In genomic region chr15:66387176-66388056, GRCh38 we compare ENCODE assay signal across 8 cellular contexts. TPM values are rescaled to one million over a fixed set of nuclear protein-coding genes. Genes with fewer than 3 reads are reported as not detected.
DNase-seq lines count a peak whose midpoint lies in the region; ATAC-seq and TF ChIP-seq lines count a peak whose summit lies in the region.

No MANE protein-coding gene starts in this region.

- peak overlapping the region; percentile 91 for H3K4me3 Mint-ChIP-seq in activated CD4-positive, alpha-beta memory T cell treated with anti-CD3 and anti-CD28 coated beads for 36 hours

- H3K27me3 ChIP-seq in dorsolateral prefrontal cortex (no peaks in the 10 kb centered on the region), lung (ENCODE audit: control insufficient read depth, insufficient read depth) (no peaks in the 10 kb centered on the region)

- ATAC-seq in lung (ENCODE audit: insufficient read depth, low FRiP score) (peak; percentile 45), GM18519 (IDR thresholded peaks at IDR 0.05; ENCODE audit: low FRiP score, unreplicated experiment) (no peak)

- no peaks in the 10 kb centered on the region for H3K9me3 Mint-ChIP-seq in activated CD4-positive, alpha-beta memory T cell treated with anti-CD3 and anti-CD28 coated beads for 36 hours

- H3K36me3 ChIP-seq in lung (ENCODE audit: control insufficient read depth in 2 of 2, insufficient read depth in 2 of 2, low read length in 2 of 2), result no peaks in the 10 kb centered on the region

- DNase-seq in EL (peak; percentile 84), GOT3 (lab: John Stamatoyannopoulos, UW) (peak; percentile 32), NCI-H1048 (lab: John Stamatoyannopoulos, UW) (peak; percentile 12), dorsolateral prefrontal cortex (peak; percentile 25 to 77 (median 46)), lung (ENCODE audit: low spot score) (peak; percentile 40)
- peak; percentile 89 for DNase-seq in activated CD4-positive, alpha-beta memory T cell treated with anti-CD3 and anti-CD28 coated beads for 36 hours
- peak; percentile 68 to 71 (median 69) for DNase-seq in stimulated activated CD4-positive, alpha-beta T cell treated with anti-CD3 and anti-CD28 coated beads, TNF-alpha, amount 100 ng/mL, for 4 hours (ENCODE audit: low read depth in 3 of 3)

- 0 to 1% methylated on average over 61 of the region's 61 CpGs for WGBS in lung, 2 donors

- H3K4me1 Mint-ChIP-seq in activated CD4-positive, alpha-beta memory T cell treated with anti-CD3 and anti-CD28 coated beads for 36 hours (ENCODE audit: low read depth), result peaks cover 59% of the 10 kb centered on the region

- POLR2A ChIA-PET in activated CD4-positive, alpha-beta memory T cell treated with anti-CD3 and anti-CD28 coated beads for 36 hours (lab: Charles Lee), result interaction anchor here (0.9 to 4.3 kb wide), 15 partner anchors 15 to 1082 kb away, joined by 3 to 48 read pairs (median 4); partner anchors contain the start of genes RAB11A, RNU5B-1, RPL4 and SNAPC5

- H3K36me3 Mint-ChIP-seq in activated CD4-positive, alpha-beta memory T cell treated with anti-CD3 and anti-CD28 coated beads for 36 hours, result peaks cover 19% of the 10 kb centered on the region

- peak in 8 of 56 donors; percentile 11 to 24 (median 17) for TF ChIP-seq CTCF in dorsolateral prefrontal cortex (IDR thresholded peaks at IDR 0.05 in 54 of 56, conservative IDR thresholded peaks at IDR 0.05 in 2 of 56; ENCODE audit: low read depth in 1 of 56, partially characterized antibody in 56 of 56)
- TF ChIP-seq CTCF in lung (IDR thresholded peaks at IDR 0.05; ENCODE audit: control extremely low read depth, extremely low read depth), result no peak

- no peaks in the 10 kb centered on the region for H3K27me3 Mint-ChIP-seq in activated CD4-positive, alpha-beta memory T cell treated with anti-CD3 and anti-CD28 coated beads for 36 hours

- H3K9me3 ChIP-seq in lung (ENCODE audit: control insufficient read depth in 2 of 2, insufficient read depth in 1 of 2, low read length in 1 of 2), result no peaks in the 10 kb centered on the region

- H3K4me3 ChIP-seq in dorsolateral prefrontal cortex (peak overlapping the region; percentile 61 to 99 (median 89)), lung (peak overlapping the region; percentile 79)

- H3K27ac Mint-ChIP-seq in activated CD4-positive, alpha-beta memory T cell treated with anti-CD3 and anti-CD28 coated beads for 36 hours, result peak overlapping the region; percentile 86

- H3K27ac ChIP-seq in dorsolateral prefrontal cortex (peak overlapping the region in 57 of 59 donors; percentile 44 to 95 (median 87)), lung (ENCODE audit: low read depth in 1 of 2, low read length in 1 of 2) (peak overlapping the region; percentile 92 to 96)

- intact Hi-C loops in activated CD4-positive, alpha-beta memory T cell treated with anti-CD3 and anti-CD28 coated beads for 36 hours (cut with micrococcal nuclease), result loop anchor here (1.0 to 2.0 kb wide), 4 partner anchors 69 to 117 kb away; partner anchors contain the start of genes RPL4, SNAPC5 and ZWILCH
- intact Hi-C loops in dorsolateral prefrontal cortex (cut with DNase I), result loop anchor here in 1 of 2 donors (2.0 kb wide), 2 partner anchors 95 to 117 kb away; partner anchors contain the start of genes DIS3L, RPL4 and ZWILCH

- CTCF ChIA-PET in activated CD4-positive, alpha-beta memory T cell treated with anti-CD3 and anti-CD28 coated beads for 36 hours (lab: Charles Lee), result interaction anchor here (0.7 to 5.5 kb wide), 12 partner anchors 14 to 118 kb away, joined by 3 to 74 read pairs (median 5); partner anchors contain the start of genes RPL4, SNAPC5, TIPIN and ZWILCH

- H3K4me1 ChIP-seq in lung (ENCODE audit: control insufficient read depth in 2 of 2, insufficient read depth in 2 of 2, low read length in 2 of 2), result peaks cover 8 to 20% of the 10 kb centered on the region in 2 donors

RNA-seq across cellular contexts. Expression of gene MAP2K1, which starts 0.7 kb away (rescaled TPM):
- total RNA-seq in activated CD4-positive, alpha-beta memory T cell treated with anti-CD3 and anti-CD28 coated beads for 36 hours, result 10 to 100 TPM; 91.8 to 91.9 TPM
- total RNA-seq in dorsolateral prefrontal cortex (100 to 1,000 TPM in 108 of 120 experiments, 10 to 100 TPM in 12; 67.2 to 209 (median 137) TPM), lung (10 to 100 TPM; 27.8 to 64.7 TPM)
- polyA plus RNA-seq in lung, result 10 to 100 TPM; 19.0 to 57.6 TPM

RNA-seq across cellular contexts. Expression of gene TIPIN, which starts 30.9 kb away (rescaled TPM):
- total RNA-seq in activated CD4-positive, alpha-beta memory T cell treated with anti-CD3 and anti-CD28 coated beads for 36 hours, result 10 to 100 TPM; 43.2 to 45.9 TPM
- 10 to 100 TPM in 80 of 120 experiments, 1 to 10 TPM in 40; 5.6 to 21.1 (median 11.3) TPM for total RNA-seq in dorsolateral prefrontal cortex
- 10 to 100 TPM in 1 of 2 donors, 1 to 10 TPM in 1; 5.2 to 10.9 TPM for total RNA-seq in lung
- polyA plus RNA-seq in lung, result 1 to 10 TPM; 5.5 to 6.8 TPM

Comparison
In these comparisons a context has a peak if more than half of its experiments do, and no peak if none do; other contexts are left out.
1. DNase-seq: peak in every context shown above with its lines; median percentile 89 in activated CD4-positive, alpha-beta memory T cell treated with anti-CD3 and anti-CD28 coated beads for 36 hours; 84 in EL; 69 in stimulated activated CD4-positive, alpha-beta T cell treated with anti-CD3 and anti-CD28 coated beads, TNF-alpha, amount 100 ng/mL, for 4 hours; 46 in dorsolateral prefrontal cortex; 40 in lung; 32 in GOT3; 12 in NCI-H1048.